25 cellular contexts compared by ENCODE assay signal in genomic region chr10:21309427-21309826, GRCh38.
"Had no signal": no experiment of that assay in that cellular context is flagged by ENCODE, and none has a peak within 500 bp of the region (broad histone marks: within the 10 kb centered on the region; RNA-seq: fewer than 3 reads in every experiment).

No MANE protein-coding gene starts in this region.

- H3K9me3 ChIP-seq: mucosa of descending colon, uterus had no signal

- H3K27ac Mint-ChIP-seq: activated naive CD4-positive, alpha-beta T cell treated with anti-CD3 and anti-CD28 coated beads, Interleukin-2, amount 50 U/mL, for 72 hours; activated T-cell treated with anti-CD3 and anti-CD28 coated beads, Interleukin-2, amount 50 U/mL, for 24 hours; activated T-helper 17 cell treated with anti-CD3 and anti-CD28 coated beads, Interleukin-2, amount 50 U/mL, for 72 hours; brain; memory B cell; stimulated activated naive B cell treated with anti-CD40 and anti-IgM and Interleukin-4, amounts not matched to agents 10 μg/mL and 1 μg/mL and 100 μg/mL, for 72 hours; T-helper 2 cell treated with Interferon-gamma antibody and Interleukin-4, amounts not matched to agents 5 μg/mL and 100 μg/mL, for 36 hours had no signal

- ATAC-seq: activated naive CD4-positive, alpha-beta T cell treated with anti-CD3 and anti-CD28 coated beads, Interleukin-2, amount 50 U/mL, for 72 hours; activated T-helper 17 cell treated with anti-CD3 and anti-CD28 coated beads, Interleukin-2, amount 50 U/mL, for 72 hours; left colon; mucosa of descending colon; sciatic nerve; stimulated activated naive B cell treated with anti-CD40 and anti-IgM and Interleukin-4, amounts not matched to agents 10 μg/mL and 1 μg/mL and 100 μg/mL, for 72 hours had no signal

- H3K27me3 ChIP-seq: uterus had no signal

- H3K4me1 ChIP-seq: uterus had no signal

- H3K27ac ChIP-seq: uterus, WERI-Rb-1 had no signal

- DNase-seq: activated CD4-positive, alpha-beta T cell treated with anti-CD3 and anti-CD28 coated beads for 1 hour; activated CD8-positive, alpha-beta memory T cell treated with anti-CD3 and anti-CD28 coated beads for 24 hours; activated CD8-positive, alpha-beta memory T cell treated with anti-CD3 and anti-CD28 coated beads, Interleukin-2, amount 50 U/mL, for 4 hours; activated T-cell treated with anti-CD3 and anti-CD28 coated beads, Interleukin-2, amount 50 U/mL, for 24 hours; aorta; dermis blood vessel endothelial cell; effector CD8-positive, alpha-beta T cell; hippocampal formation; left colon; mucosa of descending colon; small intestine; stimulated activated CD4-positive, alpha-beta T cell treated with anti-CD3 and anti-CD28 coated beads, Interleukin-15, amount 100 ng/mL, for 24 hours; stimulated activated naive B cell treated with anti-CD40 and anti-IgM and Interleukin-4, amounts not matched to agents 10 μg/mL and 1 μg/mL and 100 μg/mL, for 72 hours; uterus; WERI-Rb-1 had no signal

- H3K36me3 Mint-ChIP-seq: activated naive CD4-positive, alpha-beta T cell treated with anti-CD3 and anti-CD28 coated beads, Interleukin-2, amount 50 U/mL, for 72 hours; brain; memory B cell; stimulated activated naive B cell treated with anti-CD40 and anti-IgM and Interleukin-4, amounts not matched to agents 10 μg/mL and 1 μg/mL and 100 μg/mL, for 72 hours had no signal

- H3K4me3 ChIP-seq: mucosa of descending colon, uterus had no signal

- FAIRE-seq: frontal cortex, keratinocyte, small intestine, TTC549 had no signal

- H3K27me3 Mint-ChIP-seq: activated T-cell treated with anti-CD3 and anti-CD28 coated beads, Interleukin-2, amount 50 U/mL, for 24 hours; stimulated activated naive B cell treated with anti-CD40 and anti-IgM and Interleukin-4, amounts not matched to agents 10 μg/mL and 1 μg/mL and 100 μg/mL, for 72 hours had no signal

- H3K9me3 Mint-ChIP-seq: activated naive CD4-positive, alpha-beta T cell treated with anti-CD3 and anti-CD28 coated beads, Interleukin-2, amount 50 U/mL, for 72 hours; activated T-cell treated with anti-CD3 and anti-CD28 coated beads, Interleukin-2, amount 50 U/mL, for 24 hours; activated T-helper 17 cell treated with anti-CD3 and anti-CD28 coated beads, Interleukin-2, amount 50 U/mL, for 72 hours; stimulated activated naive B cell treated with anti-CD40 and anti-IgM and Interleukin-4, amounts not matched to agents 10 μg/mL and 1 μg/mL and 100 μg/mL, for 72 hours; T-helper 2 cell treated with Interferon-gamma antibody and Interleukin-4, amounts not matched to agents 5 μg/mL and 100 μg/mL, for 36 hours had no signal

- H3K4me3 Mint-ChIP-seq: activated T-cell treated with anti-CD3 and anti-CD28 coated beads, Interleukin-2, amount 50 U/mL, for 24 hours; activated T-helper 17 cell treated with anti-CD3 and anti-CD28 coated beads, Interleukin-2, amount 50 U/mL, for 72 hours; brain; memory B cell; neural crest cell; stimulated activated naive B cell treated with anti-CD40 and anti-IgM and Interleukin-4, amounts not matched to agents 10 μg/mL and 1 μg/mL and 100 μg/mL, for 72 hours; T-helper 2 cell treated with Interferon-gamma antibody and Interleukin-4, amounts not matched to agents 5 μg/mL and 100 μg/mL, for 36 hours had no signal

- H3K36me3 ChIP-seq: uterus, WERI-Rb-1 had no signal

- H3K4me1 Mint-ChIP-seq: activated T-helper 17 cell treated with anti-CD3 and anti-CD28 coated beads, Interleukin-2, amount 50 U/mL, for 72 hours; memory B cell; stimulated activated naive B cell treated with anti-CD40 and anti-IgM and Interleukin-4, amounts not matched to agents 10 μg/mL and 1 μg/mL and 100 μg/mL, for 72 hours had no signal
